ENCODE assay signal across 1 cellular context in the genomic region with DNA sequence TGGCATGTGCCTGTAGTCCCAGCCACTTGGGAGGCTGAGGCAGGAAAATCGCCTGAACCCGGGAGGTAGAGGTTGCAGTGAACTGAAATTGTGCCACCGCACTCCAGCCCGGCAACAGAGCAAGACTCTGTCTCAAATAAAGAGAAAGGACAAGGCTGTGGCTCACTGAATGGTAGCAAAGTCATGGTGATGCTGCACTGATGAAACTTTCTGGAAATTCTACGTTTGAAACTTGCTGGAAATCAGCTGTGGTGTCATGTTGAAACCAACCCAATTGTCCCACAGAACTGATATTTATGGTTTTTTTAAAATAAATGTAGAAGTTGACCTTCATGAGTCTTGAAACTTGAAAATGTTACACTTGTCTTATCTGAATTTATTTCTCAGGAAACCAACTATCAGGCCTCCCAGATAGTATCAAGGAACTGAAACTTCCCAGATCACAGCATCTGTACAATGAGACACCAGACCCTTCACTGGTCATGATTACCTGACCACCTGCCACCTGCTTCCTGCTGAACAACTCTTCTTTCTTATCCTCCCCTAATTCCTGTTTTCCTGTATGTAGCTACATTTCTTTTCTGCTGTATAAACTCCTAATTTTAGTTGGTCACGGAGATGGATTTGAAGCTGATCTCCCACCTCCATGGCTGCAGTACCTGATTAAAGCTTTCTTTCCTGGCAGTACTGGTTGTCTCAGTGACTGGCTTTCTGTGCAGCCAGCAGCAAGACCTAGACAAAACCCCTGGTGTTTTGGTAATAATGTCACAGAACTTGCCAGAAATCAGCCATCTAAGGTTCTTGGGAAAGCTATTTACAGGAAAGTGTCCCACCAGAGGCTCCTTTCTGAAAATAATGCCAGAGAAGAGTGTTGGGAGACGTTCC.
TF ChIP-seq lines count a peak whose summit lies in the region.

No MANE protein-coding gene starts in this region.

TF ChIP-seq in HepG2, 621 proteins besides CTCF, POLR2A, EP300 and RAD21:
- TF ChIP-seq, protein P1, sequence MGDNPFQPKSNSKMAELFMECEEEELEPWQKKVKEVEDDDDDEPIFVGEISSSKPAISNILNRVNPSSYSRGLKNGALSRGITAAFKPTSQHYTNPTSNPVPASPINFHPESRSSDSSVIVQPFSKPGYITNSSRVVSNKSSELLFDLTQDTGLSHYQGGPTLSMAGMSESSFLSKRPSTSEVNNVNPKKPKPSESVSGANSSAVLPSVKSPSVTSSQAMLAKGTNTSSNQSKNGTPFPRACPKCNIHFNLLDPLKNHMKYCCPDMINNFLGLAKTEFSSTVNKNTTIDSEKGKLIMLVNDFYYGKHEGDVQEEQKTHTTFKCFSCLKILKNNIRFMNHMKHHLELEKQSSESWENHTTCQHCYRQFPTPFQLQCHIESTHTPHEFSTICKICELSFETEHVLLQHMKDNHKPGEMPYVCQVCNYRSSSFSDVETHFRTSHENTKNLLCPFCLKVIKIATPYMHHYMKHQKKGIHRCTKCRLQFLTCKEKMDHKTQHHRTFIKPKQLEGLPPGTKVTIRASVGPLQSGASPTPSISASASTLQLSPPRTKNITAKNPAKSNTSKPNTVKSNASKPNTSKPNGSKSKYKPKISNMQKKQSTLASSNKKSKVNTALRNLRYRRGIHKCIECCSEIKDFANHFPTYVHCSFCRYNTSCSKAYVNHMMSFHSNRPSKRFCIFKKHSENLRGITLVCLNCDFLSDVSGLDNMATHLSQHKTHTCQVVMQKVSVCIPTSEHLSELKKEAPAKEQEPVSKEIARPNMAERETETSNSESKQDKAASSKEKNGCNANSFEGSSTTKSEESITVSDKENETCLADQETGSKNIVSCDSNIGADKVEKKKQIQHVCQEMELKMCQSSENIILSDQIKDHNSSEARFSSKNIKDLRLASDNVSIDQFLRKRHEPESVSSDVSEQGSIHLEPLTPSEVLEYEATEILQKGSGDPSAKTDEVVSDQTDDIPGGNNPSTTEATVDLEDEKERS (CRISPR knock-in tag; IDR thresholded peaks at IDR 0.05), result peak; percentile 49; the same call in 1 of the 2 replicates
- 0 out of 2 replicates have a peak, but pooled peaks have one; percentile 39 for TF ChIP-seq ZNF441 (CRISPR knock-in tag; IDR thresholded peaks at IDR 0.05; ENCODE audit: borderline replicate concordance)
- TF ChIP-seq, protein P2, sequence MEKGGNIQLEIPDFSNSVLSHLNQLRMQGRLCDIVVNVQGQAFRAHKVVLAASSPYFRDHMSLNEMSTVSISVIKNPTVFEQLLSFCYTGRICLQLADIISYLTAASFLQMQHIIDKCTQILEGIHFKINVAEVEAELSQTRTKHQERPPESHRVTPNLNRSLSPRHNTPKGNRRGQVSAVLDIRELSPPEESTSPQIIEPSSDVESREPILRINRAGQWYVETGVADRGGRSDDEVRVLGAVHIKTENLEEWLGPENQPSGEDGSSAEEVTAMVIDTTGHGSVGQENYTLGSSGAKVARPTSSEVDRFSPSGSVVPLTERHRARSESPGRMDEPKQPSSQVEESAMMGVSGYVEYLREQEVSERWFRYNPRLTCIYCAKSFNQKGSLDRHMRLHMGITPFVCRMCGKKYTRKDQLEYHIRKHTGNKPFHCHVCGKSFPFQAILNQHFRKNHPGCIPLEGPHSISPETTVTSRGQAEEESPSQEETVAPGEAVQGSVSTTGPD (CRISPR knock-in tag; IDR thresholded peaks at IDR 0.05), result no peak
- TF ChIP-seq, protein P3, sequence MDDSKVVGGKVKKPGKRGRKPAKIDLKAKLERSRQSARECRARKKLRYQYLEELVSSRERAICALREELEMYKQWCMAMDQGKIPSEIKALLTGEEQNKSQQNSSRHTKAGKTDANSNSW (CRISPR knock-in tag; IDR thresholded peaks at IDR 0.05; ENCODE audit: borderline replicate concordance), result no peak
- TF ChIP-seq, protein P4, sequence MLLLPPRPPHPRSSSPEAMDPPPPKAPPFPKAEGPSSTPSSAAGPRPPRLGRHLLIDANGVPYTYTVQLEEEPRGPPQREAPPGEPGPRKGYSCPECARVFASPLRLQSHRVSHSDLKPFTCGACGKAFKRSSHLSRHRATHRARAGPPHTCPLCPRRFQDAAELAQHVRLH (CRISPR knock-in tag; IDR thresholded peaks at IDR 0.05; ENCODE audit: borderline replicate concordance, low read depth), result no peak
